In the genomic region with DNA sequence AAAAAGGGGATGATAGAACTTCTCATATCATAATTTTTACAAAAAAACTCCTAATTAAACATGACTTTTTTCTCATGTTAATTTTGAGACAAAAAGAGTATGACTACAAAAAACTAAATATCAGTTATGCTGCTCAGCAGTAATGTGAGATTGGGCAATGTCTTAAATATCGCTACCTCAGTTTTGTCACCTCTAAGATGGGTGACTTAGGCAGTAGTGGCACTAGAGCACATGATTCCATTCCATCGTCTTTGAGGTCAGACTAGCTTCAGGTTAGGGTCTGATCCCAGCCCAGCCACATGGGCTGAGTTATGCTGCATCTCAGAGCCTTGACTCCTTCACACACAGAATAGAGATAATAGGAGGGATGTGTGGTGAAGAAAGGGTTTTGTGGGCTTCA, we compare ENCODE assay signal across 31 cellular contexts. TPM values are rescaled to one million over a fixed set of nuclear protein-coding genes. Genes with fewer than 3 reads are reported as not detected.
DNase-seq lines count a peak whose midpoint lies in the region; ATAC-seq and TF ChIP-seq lines count a peak whose summit lies in the region.
"Had no signal": no experiment of that assay in that cellular context is flagged by ENCODE, and none has a peak within 500 bp of the region (broad histone marks: within the 10 kb centered on the region; RNA-seq: fewer than 3 reads in every experiment).

No MANE protein-coding gene starts in this region.

- H3K36me3 Mint-ChIP-seq in HFFc6 (ENCODE audit: low read depth) (peaks cover 10% of the 10 kb centered on the region), chondrocyte (ENCODE audit: low read depth) (no peaks in the 10 kb centered on the region)
- H3K36me3 Mint-ChIP-seq in activated naive CD4-positive, alpha-beta T cell treated with anti-CD3 and anti-CD28 coated beads for 36 hours (ENCODE audit: low read depth), result no peaks in the 10 kb centered on the region
- H3K36me3 Mint-ChIP-seq: activated naive CD8-positive, alpha-beta T cell treated with anti-CD3 and anti-CD28 coated beads, Interleukin-2, amount 10 ng/mL, durations not matched to agents 7 days and 5 days; naive thymus-derived CD8-positive, alpha-beta T cell had no signal

- H3K4me2 ChIP-seq in SK-N-SH (peak overlapping the region; percentile 73), mesenchymal stem cell (ENCODE audit: low read length, poor library complexity, severe bottlenecking) (no peak overlapping the region)

- H3K27me3 Mint-ChIP-seq in HFFc6 (ENCODE audit: insufficient read depth), result no peaks in the 10 kb centered on the region; the same call in 1 of the 2 replicates
- no peaks in the 10 kb centered on the region for H3K27me3 Mint-ChIP-seq in chondrocyte (ENCODE audit: low read depth)
- no peaks in the 10 kb centered on the region for H3K27me3 Mint-ChIP-seq in activated naive CD4-positive, alpha-beta T cell treated with anti-CD3 and anti-CD28 coated beads for 36 hours (ENCODE audit: low read depth)
- H3K27me3 Mint-ChIP-seq: activated naive CD8-positive, alpha-beta T cell treated with anti-CD3 and anti-CD28 coated beads, Interleukin-2, amount 10 ng/mL, durations not matched to agents 7 days and 5 days; CD4-positive, alpha-beta T cell had no signal

- H3K4me1 ChIP-seq in SK-N-SH (ENCODE audit: control insufficient read depth in 1 of 2, insufficient read depth in 2 of 2, low read depth in 1 of 2, low read length in 1 of 2), result peaks cover 0 to 56% of the 10 kb centered on the region in 2 experiments
- H3K4me1 ChIP-seq in mesenchymal stem cell (ENCODE audit: control insufficient read depth, insufficient read depth, low read depth, low read length), result peaks cover 3% of the 10 kb centered on the region

- ATAC-seq in SK-N-SH treated with all-trans-retinoic acid at 6 μM for 48 hours, result no peak
- ATAC-seq in GM21381 (IDR thresholded peaks at IDR 0.05; ENCODE audit: unreplicated experiment), result no peak
- ATAC-seq: naive thymus-derived CD8-positive, alpha-beta T cell had no signal

- H2AFZ ChIP-seq in SK-N-SH (ENCODE audit: low read depth) (no peak overlapping the region), mesenchymal stem cell (ENCODE audit: low read depth, low read length) (no peak overlapping the region)

- H3K9me3 Mint-ChIP-seq in HFFc6 (no peaks in the 10 kb centered on the region), chondrocyte (ENCODE audit: low read depth) (no peaks in the 10 kb centered on the region)
- H3K9me3 Mint-ChIP-seq in activated naive CD4-positive, alpha-beta T cell treated with anti-CD3 and anti-CD28 coated beads for 36 hours, result no peaks in the 10 kb centered on the region
- H3K9me3 Mint-ChIP-seq: activated B cell treated with CpG ODN at 0.5 μM for 24 hours; activated CD4-positive, alpha-beta T cell treated with anti-CD3 and anti-CD28 coated beads, Interleukin-2, amount 10 ng/mL, durations not matched to agents 7 days and 5 days; activated naive CD8-positive, alpha-beta T cell treated with anti-CD3 and anti-CD28 coated beads, Interleukin-2, amount 10 ng/mL, durations not matched to agents 7 days and 5 days; CD4-positive, alpha-beta T cell; naive thymus-derived CD8-positive, alpha-beta T cell; stimulated activated naive CD8-positive, alpha-beta T cell treated with anti-CD3 and anti-CD28 coated beads, Interleukin-15, Interleukin-2, amounts not matched to agents 100 ng/mL and 50 ng/mL, for 24 hours had no signal

- intact Hi-C loops in activated naive CD4-positive, alpha-beta T cell treated with anti-CD3 and anti-CD28 coated beads for 36 hours (cut with micrococcal nuclease), result no loop called here

- H3K4me3 ChIP-seq in SK-N-SH (ENCODE audit: low read depth in 2 of 2, low read length in 1 of 2) (no peak overlapping the region), mesenchymal stem cell (ENCODE audit: insufficient read depth in 1 of 2, low read depth in 1 of 2, low read length in 2 of 2) (no peak overlapping the region)
- H3K4me3 ChIP-seq: SJCRH30, thoracic aorta had no signal

- no peaks in the 10 kb centered on the region for H3K79me1 ChIP-seq in mesenchymal stem cell (replicated peaks; ENCODE audit: low read length, poor library complexity, severe bottlenecking)

- CTCF ChIA-PET in SK-N-SH (lab: Yijun Ruan, JAX), result interaction anchor here (2.1 kb wide), 1 partner anchor 44 kb away, joined by 6 read pairs; no protein-coding TSS in a partner anchor
- CTCF ChIA-PET in activated naive CD4-positive, alpha-beta T cell treated with anti-CD3 and anti-CD28 coated beads for 36 hours (lab: Charles Lee), result interaction anchor here (1.2 kb wide), 1 partner anchor 43 kb away, joined by 4 read pairs; no protein-coding TSS in a partner anchor

- H2AK5ac ChIP-seq in mesenchymal stem cell (ENCODE audit: low read length, severe bottlenecking), result no peak overlapping the region

- peaks cover 80% of the 10 kb centered on the region for H3K4me1 Mint-ChIP-seq in HFFc6 (ENCODE audit: low read depth)
- H3K4me1 Mint-ChIP-seq in chondrocyte (ENCODE audit: low read depth), result peaks cover 74% of the 10 kb centered on the region
- peaks cover 11% of the 10 kb centered on the region for H3K4me1 Mint-ChIP-seq in activated naive CD4-positive, alpha-beta T cell treated with anti-CD3 and anti-CD28 coated beads for 36 hours (ENCODE audit: low read depth)
- H3K4me1 Mint-ChIP-seq: activated B cell treated with CpG ODN at 0.5 μM for 24 hours had no signal

- no peaks in the 10 kb centered on the region for H3K27me3 ChIP-seq in SK-N-SH (ENCODE audit: insufficient read depth)
- H3K27me3 ChIP-seq in mesenchymal stem cell (ENCODE audit: control insufficient read depth in 1 of 2, insufficient read depth in 1 of 2, low read length in 2 of 2), result no peaks in the 10 kb centered on the region
- H3K27me3 ChIP-seq: SJCRH30 had no signal

- peak overlapping the region; percentile 74 for H4K8ac ChIP-seq in mesenchymal stem cell (ENCODE audit: low read length)

- peaks cover 90% of the 10 kb centered on the region for H3K79me2 ChIP-seq in SK-N-SH (ENCODE audit: insufficient read depth)

- TF ChIP-seq RAD21 in SK-N-SH (IDR thresholded peaks at IDR 0.05; ENCODE audit: low read length), result no peak

- peaks cover 0 to 6% of the 10 kb centered on the region in 2 experiments for H3K36me3 ChIP-seq in SK-N-SH (replicated peaks in 1 of 2; ENCODE audit: control insufficient read depth in 1 of 2, insufficient read depth in 2 of 2, low read length in 1 of 2)
- H3K36me3 ChIP-seq in mesenchymal stem cell (ENCODE audit: control insufficient read depth in 1 of 2, insufficient read depth in 2 of 2, low read depth in 1 of 2, low read length in 2 of 2), result no peaks in the 10 kb centered on the region
- H3K36me3 ChIP-seq: SJCRH30, thoracic aorta had no signal

- DNase-seq in SK-N-SH (no peak), HFFc6 (no peak), chondrocyte (ENCODE audit: low spot score) (no peak), mesenchymal stem cell (no peak), putamen (ENCODE audit: low spot score) (no peak)
- DNase-seq in activated naive CD4-positive, alpha-beta T cell treated with anti-CD3 and anti-CD28 coated beads for 36 hours, result no peak
- DNase-seq: activated B cell treated with CpG ODN at 0.5 μM for 24 hours; activated CD4-positive, alpha-beta T cell treated with anti-CD3 and anti-CD28 coated beads, Interleukin-2, amount 10 ng/mL, durations not matched to agents 7 days and 5 days; activated gamma-delta T cell; activated naive CD8-positive, alpha-beta T cell treated with anti-CD3 and anti-CD28 coated beads, Interleukin-2, amount 10 ng/mL, durations not matched to agents 7 days and 5 days; activated T-cell treated with anti-CD3 and anti-CD28 coated beads, Interleukin-2, amount 50 U/mL, for 1 hour; aorta; CD4-positive, alpha-beta T cell; central memory CD4-positive, alpha-beta T cell; DND-41; GOT3; MM.1S; naive thymus-derived CD8-positive, alpha-beta T cell; NCI-H1105 treated with DMSO at 0.1 percent for 48 hours; NCI-H187 treated with DMSO at 0.1 percent for 48 hours; NCI-H2171 treated with DMSO at 0.1 percent for 48 hours; NCI-H510A; SJCRH30; stimulated activated CD4-positive, alpha-beta T cell treated with anti-CD3 and anti-CD28 coated beads, Interleukin-1b, Interleukin-23, amount 100 ng/mL, for 48 hours; stimulated activated CD8-positive, alpha-beta memory T cell treated with anti-CD3 and anti-CD28 coated beads, Interleukin-4, amount 100 ng/mL, for 48 hours; T-helper 1 cell had no signal

- H3K14ac ChIP-seq in mesenchymal stem cell (ENCODE audit: low read length in 2 of 2), result no peak overlapping the region

- H3K9me3 ChIP-seq in SK-N-SH (no peaks in the 10 kb centered on the region), mesenchymal stem cell (ENCODE audit: control insufficient read depth, low read length) (no peaks in the 10 kb centered on the region)
- H3K9me3 ChIP-seq: SJCRH30, thoracic aorta had no signal

- peak overlapping the region; percentile 52 to 80 for H3K18ac ChIP-seq in mesenchymal stem cell (ENCODE audit: low read depth in 1 of 2, low read length in 2 of 2)

- no peak overlapping the region for H2BK120ac ChIP-seq in mesenchymal stem cell (ENCODE audit: low read depth, low read length)

- H4K91ac ChIP-seq in mesenchymal stem cell (ENCODE audit: low read length), result peak overlapping the region; percentile 87

- WGBS in SK-N-SH (ENCODE audit: low lambda C conversion rate), result 66% methylated on average over 2 of the region's 2 CpGs
- WGBS in mesenchymal stem cell, result 88% methylated on average over 2 of the region's 2 CpGs

- H3K9me2 ChIP-seq in SK-N-SH, result no peaks in the 10 kb centered on the region

- H2BK15ac ChIP-seq in mesenchymal stem cell (ENCODE audit: low read depth, poor library complexity, severe bottlenecking), result no peak overlapping the region

- H2BK12ac ChIP-seq in mesenchymal stem cell (ENCODE audit: low read length in 2 of 2), result peak overlapping the region; percentile 38 to 75

- peak overlapping the region; percentile 47; the same call in 1 of the 2 replicates for H3K9ac ChIP-seq in SK-N-SH
- peak overlapping the region; percentile 64 for H3K9ac ChIP-seq in mesenchymal stem cell (ENCODE audit: low read length)

- H3K27ac ChIP-seq in SK-N-SH (ENCODE audit: low read depth in 2 of 2, low read length in 1 of 2), result peak overlapping the region; percentile 87 to 97; a peak in 3 of 4 replicates
- H3K27ac ChIP-seq in mesenchymal stem cell (ENCODE audit: low read length, poor library complexity, severe bottlenecking), result peak overlapping the region; percentile 22
- H3K27ac ChIP-seq: 22Rv1, SJCRH30, thoracic aorta had no signal

- H3K4ac ChIP-seq in mesenchymal stem cell (ENCODE audit: low read depth in 1 of 2, low read length in 2 of 2), result peak overlapping the region; percentile 21 to 79

- POLR2A ChIA-PET in SK-N-SH (lab: Yijun Ruan, JAX), result no interaction called here

- H3K27ac Mint-ChIP-seq in HFFc6 (peak overlapping the region; percentile 25; the same call in 1 of the 2 replicates), chondrocyte (ENCODE audit: unreplicated experiment) (peak overlapping the region; percentile 75)
- no peak overlapping the region for H3K27ac Mint-ChIP-seq in activated naive CD4-positive, alpha-beta T cell treated with anti-CD3 and anti-CD28 coated beads for 36 hours
- H3K27ac Mint-ChIP-seq: activated B cell treated with CpG ODN at 0.5 μM for 24 hours; activated CD4-positive, alpha-beta T cell treated with anti-CD3 and anti-CD28 coated beads, Interleukin-2, amount 10 ng/mL, durations not matched to agents 7 days and 5 days; activated naive CD8-positive, alpha-beta T cell treated with anti-CD3 and anti-CD28 coated beads, Interleukin-2, amount 10 ng/mL, durations not matched to agents 7 days and 5 days; CD4-positive, alpha-beta T cell; naive thymus-derived CD8-positive, alpha-beta T cell; stimulated activated naive CD8-positive, alpha-beta T cell treated with anti-CD3 and anti-CD28 coated beads, Interleukin-15, Interleukin-2, amounts not matched to agents 100 ng/mL and 50 ng/mL, for 24 hours had no signal

- no peak for TF ChIP-seq EP300 in SK-N-SH (IDR thresholded peaks at IDR 0.05; ENCODE audit: borderline replicate concordance in 1 of 2, low read depth in 1 of 2, low read length in 1 of 2)

- H3K4me3 Mint-ChIP-seq in HFFc6, result peak overlapping the region; percentile 55
- no peak overlapping the region for H3K4me3 Mint-ChIP-seq in chondrocyte (ENCODE audit: unreplicated experiment)
- H3K4me3 Mint-ChIP-seq in activated naive CD4-positive, alpha-beta T cell treated with anti-CD3 and anti-CD28 coated beads for 36 hours, result no peak overlapping the region
- H3K4me3 Mint-ChIP-seq: activated B cell treated with CpG ODN at 0.5 μM for 24 hours; activated CD4-positive, alpha-beta T cell treated with anti-CD3 and anti-CD28 coated beads, Interleukin-2, amount 10 ng/mL, durations not matched to agents 7 days and 5 days; CD4-positive, alpha-beta T cell; naive thymus-derived CD8-positive, alpha-beta T cell; stimulated activated naive CD8-positive, alpha-beta T cell treated with anti-CD3 and anti-CD28 coated beads, Interleukin-15, Interleukin-2, amounts not matched to agents 100 ng/mL and 50 ng/mL, for 24 hours had no signal

- H4K20me1 ChIP-seq in SK-N-SH (ENCODE audit: insufficient read depth), result no peaks in the 10 kb centered on the region

- H3F3A ChIP-seq in SK-N-SH (replicated peaks; ENCODE audit: insufficient read depth), result peaks cover 92% of the 10 kb centered on the region

- H3K23ac ChIP-seq in mesenchymal stem cell (ENCODE audit: low read length in 2 of 2), result peak overlapping the region in 1 of 2 experiments; percentile 97

- TF ChIP-seq CTCF in SK-N-SH (IDR thresholded peaks at IDR 0.05) (no peak), HFFc6 (IDR thresholded peaks at IDR 0.05) (no peak), chondrocyte (IDR thresholded peaks at IDR 0.05) (no peak)

- H2BK5ac ChIP-seq in mesenchymal stem cell (ENCODE audit: low read depth, low read length, poor library complexity, severe bottlenecking), result no peak overlapping the region

RNA-seq across cellular contexts. Expression of gene DCBLD1, which starts 11.0 kb away (rescaled TPM):
- polyA plus RNA-seq in SK-N-SH (2012; rRNA removed), result 82.2 and 91.5 TPM in 2 replicates
- 82.3 and 82.9 TPM in 2 replicates for polyA plus RNA-seq in SK-N-SH (2012; cell fraction: cytosol; rRNA removed)
- polyA plus RNA-seq in SK-N-SH (2012; cell fraction: nucleus; rRNA removed), result 97.1 and 145 TPM in 2 replicates
- total RNA-seq in HFFc6 (2021; fragmentation: NEBNext Ultra II Directional; extraction: Animal tissue kit (Norgen Biotek cat#: 25700)), result 10 to 100 TPM; 29.3 to 41.6 (median 31.9) TPM
- total RNA-seq in chondrocyte, result 32.2 to 39.3 TPM (median 33.3 TPM) in 3 replicates
- polyA plus RNA-seq in mesenchymal stem cell (2013, experiment 1 of 2), result 58.0 TPM
- 59.6 TPM for polyA plus RNA-seq in mesenchymal stem cell (2013, experiment 2 of 2)
- total RNA-seq in activated naive CD4-positive, alpha-beta T cell treated with anti-CD3 and anti-CD28 coated beads for 36 hours, result 1 to 10 TPM; 1.1 to 1.4 TPM

Comparison
In these comparisons a context has a peak if more than half of its experiments do, and no peak if none do; other contexts are left out.
1. RNA of gene DCBLD1, which starts 11.0 kb away (total RNA-seq): 32.2 to 39.3 TPM in chondrocyte and 29.3 to 41.6 TPM in HFFc6; 1.1 to 1.4 TPM in activated naive CD4-positive, alpha-beta T cell treated with anti-CD3 and anti-CD28 coated beads for 36 hours; every median in the first group is over 10 times any median in the second.